ENCODE assay signal across 10 cellular contexts in the genomic region with DNA sequence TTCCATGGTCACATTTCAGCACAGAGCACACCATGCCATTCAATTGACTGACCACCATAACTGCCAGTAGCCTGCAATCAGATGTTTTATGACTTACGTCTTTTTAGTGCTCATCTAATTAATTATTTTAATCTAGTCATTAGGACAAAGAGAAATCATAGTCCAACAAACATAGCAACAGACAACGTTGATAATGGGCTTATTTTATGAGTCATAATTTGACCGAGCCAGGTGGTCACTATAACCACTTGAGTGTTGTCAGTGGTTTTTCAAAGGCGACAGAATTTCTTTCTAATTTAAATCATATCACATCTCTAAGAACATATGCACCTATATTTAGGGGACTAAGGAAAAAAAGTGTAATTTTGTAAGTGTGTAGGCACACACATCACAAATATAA. TPM values are rescaled to one million over a fixed set of nuclear protein-coding genes. Genes with fewer than 3 reads are reported as not detected.
A peak's percentile ranks its signal among the peaks of the same experiment; 100 is the strongest.
DNase-seq lines count a peak whose midpoint lies in the region; ATAC-seq, FAIRE-seq and TF ChIP-seq lines count a peak whose summit lies in the region.
"Had no signal": no experiment of that assay in that cellular context is flagged by ENCODE, and none has a peak within 500 bp of the region (broad histone marks: within the 10 kb centered on the region; RNA-seq: fewer than 3 reads in every experiment).

No MANE protein-coding gene starts in this region.

- TF ChIP-seq POLR2A in GM12891 (IDR thresholded peaks at IDR 0.05; ENCODE audit: low read depth, low read length) = no peak

- H3K4me1 Mint-ChIP-seq in stimulated activated naive CD8-positive, alpha-beta T cell treated with anti-CD3 and anti-CD28 coated beads, Interleukin-15, Interleukin-2, amounts not matched to agents 100 ng/mL and 50 ng/mL, for 24 hours (ENCODE audit: low read depth) = peaks cover 29% of the 10 kb centered on the region
- H3K4me1 Mint-ChIP-seq in stimulated activated naive CD8-positive, alpha-beta T cell treated with anti-CD3 and anti-CD28 coated beads, Interleukin-15, amount 100 ng/mL, for 72 hours = peaks cover 6% of the 10 kb centered on the region
- peaks cover 25% of the 10 kb centered on the region for H3K4me1 Mint-ChIP-seq in WTC11

- no peaks in the 10 kb centered on the region for H3K27me3 Mint-ChIP-seq in stimulated activated naive CD8-positive, alpha-beta T cell treated with anti-CD3 and anti-CD28 coated beads, Interleukin-15, Interleukin-2, amounts not matched to agents 100 ng/mL and 50 ng/mL, for 24 hours
- no peaks in the 10 kb centered on the region for H3K27me3 Mint-ChIP-seq in stimulated activated naive CD8-positive, alpha-beta T cell treated with anti-CD3 and anti-CD28 coated beads, Interleukin-15, amount 100 ng/mL, for 72 hours
- no peaks in the 10 kb centered on the region for H3K27me3 Mint-ChIP-seq in WTC11 (ENCODE audit: low read depth)

- POLR2A ChIA-PET in WTC11 (lab: Charles Lee) = no interaction called here

- H3K36me3 Mint-ChIP-seq in stimulated activated naive CD8-positive, alpha-beta T cell treated with anti-CD3 and anti-CD28 coated beads, Interleukin-15, Interleukin-2, amounts not matched to agents 100 ng/mL and 50 ng/mL, for 24 hours (ENCODE audit: low read depth) = peaks cover 35% of the 10 kb centered on the region
- H3K36me3 Mint-ChIP-seq in WTC11 = peaks cover 30% of the 10 kb centered on the region

- peak; percentile 92 for FAIRE-seq in islet of Langerhans (lab: Jason Lieb, UNC)
- no peak for FAIRE-seq in GM12891 (lab: Jason Lieb, UNC)

- CTCF ChIA-PET in WTC11 (lab: Charles Lee) = interaction anchor here (2.8 kb wide), 1 partner anchor 31 kb away, joined by 11 read pairs; no protein-coding TSS in a partner anchor

- no peak for DNase-seq in stimulated activated naive CD8-positive, alpha-beta T cell treated with anti-CD3 and anti-CD28 coated beads, Interleukin-15, amount 100 ng/mL, for 72 hours
- DNase-seq in WTC11 (ENCODE audit: low spot score) (no peak), hippocampal formation (lab: John Stamatoyannopoulos, UW) (no peak), AML-193 (lab: John Stamatoyannopoulos, UW) (no peak), KG1 (lab: John Stamatoyannopoulos, UW) (no peak), GM12891 (ENCODE audit: insufficient read length, low spot score) (no peak)
- DNase-seq: adrenal gland, SW 1271 had no signal

- H3K9me3 Mint-ChIP-seq in stimulated activated naive CD8-positive, alpha-beta T cell treated with anti-CD3 and anti-CD28 coated beads, Interleukin-15, Interleukin-2, amounts not matched to agents 100 ng/mL and 50 ng/mL, for 24 hours = no peaks in the 10 kb centered on the region
- no peaks in the 10 kb centered on the region for H3K9me3 Mint-ChIP-seq in stimulated activated naive CD8-positive, alpha-beta T cell treated with anti-CD3 and anti-CD28 coated beads, Interleukin-15, amount 100 ng/mL, for 72 hours
- H3K9me3 Mint-ChIP-seq in WTC11 = no peaks in the 10 kb centered on the region

- H3K4me3 Mint-ChIP-seq in stimulated activated naive CD8-positive, alpha-beta T cell treated with anti-CD3 and anti-CD28 coated beads, Interleukin-15, Interleukin-2, amounts not matched to agents 100 ng/mL and 50 ng/mL, for 24 hours = peak overlapping the region; percentile 31
- H3K4me3 Mint-ChIP-seq in stimulated activated naive CD8-positive, alpha-beta T cell treated with anti-CD3 and anti-CD28 coated beads, Interleukin-15, amount 100 ng/mL, for 72 hours = peak overlapping the region in 1 of 2 donors; percentile 28
- peak overlapping the region; percentile 38; the same call in 1 of the 2 replicates for H3K4me3 Mint-ChIP-seq in WTC11

- TF ChIP-seq CTCF in WTC11 (IDR thresholded peaks at IDR 0.05) = no peak

- H3K27ac Mint-ChIP-seq in stimulated activated naive CD8-positive, alpha-beta T cell treated with anti-CD3 and anti-CD28 coated beads, Interleukin-15, Interleukin-2, amounts not matched to agents 100 ng/mL and 50 ng/mL, for 24 hours = no peak overlapping the region
- H3K27ac Mint-ChIP-seq in stimulated activated naive CD8-positive, alpha-beta T cell treated with anti-CD3 and anti-CD28 coated beads, Interleukin-15, amount 100 ng/mL, for 72 hours = no peak overlapping the region
- no peak overlapping the region for H3K27ac Mint-ChIP-seq in WTC11

- no peak for ATAC-seq in stimulated activated naive CD8-positive, alpha-beta T cell treated with anti-CD3 and anti-CD28 coated beads, Interleukin-15, amount 100 ng/mL, for 72 hours
- no peak for ATAC-seq in WTC11

TF ChIP-seq in WTC11, 78 proteins besides CTCF, POLR2A, EP300 and RAD21:
- no peak for TF ChIP-seq SMAD4 (CRISPR knock-in tag; IDR thresholded peaks at IDR 0.05)
- TF ChIP-seq GTF2I (CRISPR knock-in tag; conservative IDR thresholded peaks at IDR 0.05) = no peak
- no peak for TF ChIP-seq ZNF263 (CRISPR knock-in tag; IDR thresholded peaks at IDR 0.05; ENCODE audit: low read depth)

TF ChIP-seq in GM12891, 5 proteins besides CTCF, POLR2A, EP300 and RAD21:
- TF ChIP-seq POU2F2 (IDR thresholded peaks at IDR 0.05; ENCODE audit: low read depth, low read length) (no peak), TAF1 (IDR thresholded peaks at IDR 0.05; ENCODE audit: low read depth, low read length) (no peak), POLR2AphosphoS5 (IDR thresholded peaks at IDR 0.05; ENCODE audit: low read depth, low read length) (no peak), SPI1 (IDR thresholded peaks at IDR 0.05; ENCODE audit: low read depth, low read length) (no peak), PAX5 (IDR thresholded peaks at IDR 0.05; ENCODE audit: insufficient read depth, low read length, severe bottlenecking) (no peak)

RNA-seq across cellular contexts. Expression of a gene that starts 1.9 kb away (rescaled TPM):
- total RNA-seq in WTC11 (2021) = 44.2 to 63.1 TPM (median 50.6 TPM) in 3 replicates
- 22.1 TPM for polyA plus RNA-seq in GM12891 (2012; ENCODE audit: low read depth, missing spikeins)

RNA-seq across cellular contexts. Expression of a gene that starts 54.6 kb away (rescaled TPM):
- total RNA-seq in WTC11 (2021) = 1.5 to 1.9 TPM (median 1.6 TPM) in 3 replicates
- polyA plus RNA-seq in GM12891 (2012; ENCODE audit: low read depth, missing spikeins) = 0.13 TPM
